17 cellular contexts compared by ENCODE assay signal in the genomic region with DNA sequence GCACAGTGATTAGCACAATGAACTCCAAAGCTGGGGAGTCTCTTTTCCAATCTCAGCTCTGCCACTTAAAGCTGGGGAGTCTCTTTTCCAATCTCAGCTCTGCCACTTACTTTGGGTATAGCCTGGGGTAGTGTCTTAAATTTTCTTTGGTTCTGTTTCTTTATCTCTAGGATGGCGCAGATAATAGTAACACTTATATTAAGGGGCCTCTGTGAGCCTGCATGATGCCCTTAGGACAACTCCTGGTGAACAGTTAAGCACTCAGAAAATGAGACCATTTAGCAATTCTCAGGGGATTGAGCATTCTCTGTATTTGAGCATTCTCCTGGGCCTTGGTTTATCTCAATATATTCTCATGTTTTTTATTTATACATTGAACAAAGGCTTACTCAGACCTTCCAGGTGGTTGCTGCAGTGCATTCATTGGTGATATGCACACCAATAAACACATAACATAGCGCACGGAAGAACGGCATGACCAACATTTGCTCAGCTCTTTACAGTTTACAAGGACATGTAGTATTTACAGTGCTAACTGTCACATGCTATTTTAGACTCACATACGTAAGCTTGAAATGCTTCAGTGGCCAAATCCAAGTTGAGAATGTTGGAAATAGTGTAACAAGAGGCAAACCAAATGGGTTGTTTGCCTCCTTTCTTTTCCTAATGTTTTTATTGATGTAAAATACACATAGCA.
A peak's percentile ranks its signal among the peaks of the same experiment; 100 is the strongest.
DNase-seq lines count a peak whose midpoint lies in the region; TF ChIP-seq lines count a peak whose summit lies in the region.
"Had no signal": no experiment of that assay in that cellular context is flagged by ENCODE, and none has a peak within 500 bp of the region (broad histone marks: within the 10 kb centered on the region; RNA-seq: fewer than 3 reads in every experiment).

No MANE protein-coding gene starts in this region.

- H3K27me3 ChIP-seq in BLaER1 treated with 17β-estradiol and CSF1 and Interleukin-3, amounts not matched to agents 10 nM and 100 nM, result no peaks in the 10 kb centered on the region
- H3K27me3 ChIP-seq in iPS-20b (ENCODE audit: insufficient read depth, low read length) (no peaks in the 10 kb centered on the region), Karpas-422 (ENCODE audit: low read length) (no peaks in the 10 kb centered on the region), uterus (no peaks in the 10 kb centered on the region)

- H3K79me2 ChIP-seq in Karpas-422 (ENCODE audit: low read length), result no peaks in the 10 kb centered on the region

- H3K9ac ChIP-seq in BLaER1 treated with 17β-estradiol and CSF1 and Interleukin-3, amounts not matched to agents 10 nM and 100 nM, result no peak overlapping the region
- peak overlapping the region; percentile 41; the same call in 1 of the 2 replicates for H3K9ac ChIP-seq in ES-I3 (ENCODE audit: low read depth, low read length)
- peak overlapping the region; percentile 73; the same call in 1 of the 2 replicates for H3K9ac ChIP-seq in iPS-20b (ENCODE audit: low read depth, low read length)
- H3K9ac ChIP-seq in Karpas-422 (ENCODE audit: low read length), result no peak overlapping the region

- H3K9me3 ChIP-seq in BLaER1 treated with 17β-estradiol and CSF1 and Interleukin-3, amounts not matched to agents 10 nM and 100 nM (replicated peaks in 1 of 11), result no peaks in the 10 kb centered on the region
- no peaks in the 10 kb centered on the region for H3K9me3 ChIP-seq in ES-I3 (ENCODE audit: control insufficient read depth, insufficient read depth, low read length)
- H3K9me3 ChIP-seq in iPS-20b (ENCODE audit: insufficient read depth, low read depth, low read length), result no peaks in the 10 kb centered on the region
- H3K9me3 ChIP-seq in Karpas-422 (ENCODE audit: low read length), result no peaks in the 10 kb centered on the region
- no peaks in the 10 kb centered on the region for H3K9me3 ChIP-seq in uterus

- H3K9me2 ChIP-seq in Karpas-422 (replicated peaks; ENCODE audit: insufficient read depth, low read length), result no peaks in the 10 kb centered on the region

- no peak for TF ChIP-seq CTCF in uterus (IDR thresholded peaks at IDR 0.05)

- no peak overlapping the region for H3K27ac ChIP-seq in BLaER1 treated with 17β-estradiol and CSF1 and Interleukin-3, amounts not matched to agents 10 nM and 100 nM
- H3K27ac ChIP-seq in iPS-20b (ENCODE audit: low read length) (no peak overlapping the region), Karpas-422 (ENCODE audit: low read length) (no peak overlapping the region), uterus (no peak overlapping the region)
- H3K27ac ChIP-seq: RWPE1 had no signal

- H3K4me1 ChIP-seq in BLaER1 treated with 17β-estradiol and CSF1 and Interleukin-3, amounts not matched to agents 10 nM and 100 nM, result peaks cover 0 to 24% (median 15%) of the 10 kb centered on the region in 10 experiments; a peak in 13 of 20 replicates
- H3K4me1 ChIP-seq in ES-I3 (ENCODE audit: insufficient read depth, low read length) (no peaks in the 10 kb centered on the region; the same call in 1 of the 2 replicates), iPS-20b (ENCODE audit: insufficient read depth, low read length) (peaks cover 4% of the 10 kb centered on the region; the same call in 1 of the 2 replicates), Karpas-422 (ENCODE audit: low read length) (no peaks in the 10 kb centered on the region), uterus (no peaks in the 10 kb centered on the region)

- H3K36me3 ChIP-seq in BLaER1 treated with 17β-estradiol and CSF1 and Interleukin-3, amounts not matched to agents 10 nM and 100 nM, result no peaks in the 10 kb centered on the region
- H3K36me3 ChIP-seq in ES-I3 (ENCODE audit: insufficient read depth, low read length) (peaks cover 5% of the 10 kb centered on the region), iPS-20b (ENCODE audit: insufficient read depth, low read depth, low read length) (peaks cover 18% of the 10 kb centered on the region), Karpas-422 (ENCODE audit: insufficient read depth, low read length) (no peaks in the 10 kb centered on the region), uterus (no peaks in the 10 kb centered on the region)

- DNase-seq in SHP77 (lab: John Stamatoyannopoulos, UW) (peak; percentile 71 to 82), Karpas-422 (no peak), uterus (no peak), superior temporal gyrus (ENCODE audit: extremely low spot score) (no peak)
- DNase-seq: ACHN; CD8-positive, alpha-beta memory T cell; DMS 273 treated with DMSO at 0.1 percent for 48 hours; HCEC 1CT; NCI-H1092; NCI-H2171 treated with DMSO at 0.1 percent for 48 hours; NCI-H524 had no signal

- H4K20me1 ChIP-seq in BLaER1 treated with 17β-estradiol and CSF1 and Interleukin-3, amounts not matched to agents 10 nM and 100 nM, result no peaks in the 10 kb centered on the region
- H4K20me1 ChIP-seq in Karpas-422 (ENCODE audit: insufficient read depth, low read depth, low read length), result no peaks in the 10 kb centered on the region

- peak overlapping the region in 9 of 11 experiments; percentile 6 to 59 (median 53); a peak in 16 of 22 replicates for H3K4me2 ChIP-seq in BLaER1 treated with 17β-estradiol and CSF1 and Interleukin-3, amounts not matched to agents 10 nM and 100 nM
- H3K4me2 ChIP-seq in Karpas-422 (ENCODE audit: low read depth, low read length, poor library complexity, severe bottlenecking), result no peak overlapping the region

- no peak overlapping the region for H3K4me3 ChIP-seq in BLaER1 treated with 17β-estradiol and CSF1 and Interleukin-3, amounts not matched to agents 10 nM and 100 nM
- H3K4me3 ChIP-seq in iPS-20b (ENCODE audit: low read length) (peak overlapping the region; percentile 81), Karpas-422 (ENCODE audit: low read length) (no peak overlapping the region), uterus (no peak overlapping the region)
- H3K4me3 ChIP-seq: GM12878, K562 had no signal

- intact Hi-C loops in uterus (cut with DNase I; ENCODE audit: low total_unique reads), result no loop called here

- no peak overlapping the region for H2AFZ ChIP-seq in Karpas-422 (ENCODE audit: low read length)

- no peak for TF ChIP-seq POLR2A in uterus (IDR thresholded peaks at IDR 0.05)

Comparison
In these comparisons a context has a peak if more than half of its experiments do, and no peak if none do; other contexts are left out.
1. H3K9ac ChIP-seq: peak in ES-I3 (single experiment) and iPS-20b (single experiment); none in BLaER1 treated with 17β-estradiol and CSF1 and Interleukin-3, amounts not matched to agents 10 nM and 100 nM (0 of 11) and Karpas-422 (single experiment).
2. DNase-seq: peak in SHP77 (2 of 2); none in Karpas-422 (single experiment), uterus (0 of 2) and superior temporal gyrus (single experiment).